ENCODE assay signal across 12 cellular contexts in genomic region chr5:136014049-136014516, GRCh38. TPM values are rescaled to one million over a fixed set of nuclear protein-coding genes. Genes with fewer than 3 reads are reported as not detected.
DNase-seq lines count a peak whose midpoint lies in the region; ATAC-seq and TF ChIP-seq lines count a peak whose summit lies in the region.
"Had no signal": no experiment of that assay in that cellular context is flagged by ENCODE, and none has a peak within 500 bp of the region (broad histone marks: within the 10 kb centered on the region; RNA-seq: fewer than 3 reads in every experiment).

No MANE protein-coding gene starts in this region.

- peak; percentile 75 for ATAC-seq in GM19351 (IDR thresholded peaks at IDR 0.05; ENCODE audit: unreplicated experiment)
- ATAC-seq in HG03159 (IDR thresholded peaks at IDR 0.05; ENCODE audit: unreplicated experiment) = peak; percentile 61
- ATAC-seq in HG03521 (IDR thresholded peaks at IDR 0.05; ENCODE audit: unreplicated experiment) = no peak

- TF ChIP-seq CTCF in cardiac fibroblast (IDR thresholded peaks at IDR 0.05; ENCODE audit: low read depth, low read length) = no peak
- no peak for TF ChIP-seq CTCF in smooth muscle cell (IDR thresholded peaks at IDR 0.05; ENCODE audit: borderline replicate concordance, insufficient read depth, poor library complexity, severe bottlenecking)

- H3K79me2 ChIP-seq in smooth muscle cell (ENCODE audit: low read depth) = no peaks in the 10 kb centered on the region

- in situ Hi-C loops in G401 (cut with HindIII; ENCODE audit: low sequenced_read_pairs) = no loop called here

- H3K4me1 ChIP-seq in smooth muscle cell (ENCODE audit: low read depth) = peaks cover 5% of the 10 kb centered on the region
- H3K4me1 ChIP-seq: prostate gland had no signal

- no peaks in the 10 kb centered on the region for H3K9me3 ChIP-seq in smooth muscle cell (replicated peaks; ENCODE audit: low read depth)
- H3K9me3 ChIP-seq: adrenal gland, prostate gland had no signal

- H3K27me3 ChIP-seq in smooth muscle cell (ENCODE audit: low read depth) = no peaks in the 10 kb centered on the region
- H3K27me3 ChIP-seq: adrenal gland had no signal

- peak overlapping the region; percentile 83 for H3K27ac ChIP-seq in smooth muscle cell (ENCODE audit: low read depth)
- H3K27ac ChIP-seq: prostate gland had no signal

- H3K4me2 ChIP-seq in smooth muscle cell = peak overlapping the region; percentile 59

- H3K4me3 ChIP-seq in cardiac fibroblast (replicated peaks in 1 of 2; ENCODE audit: low read depth in 2 of 2, low read length in 2 of 2) (no peak overlapping the region), smooth muscle cell (no peak overlapping the region)
- H3K4me3 ChIP-seq: adrenal gland, prostate gland had no signal

- H3K36me3 ChIP-seq in smooth muscle cell (ENCODE audit: low read depth) = no peaks in the 10 kb centered on the region
- H3K36me3 ChIP-seq: adrenal gland, prostate gland had no signal

- H3F3A ChIP-seq in smooth muscle cell (ENCODE audit: low read depth) = peaks cover 38% of the 10 kb centered on the region

- DNase-seq in cardiac fibroblast (ENCODE audit: low read depth in 2 of 2) (peak; percentile 67 to 71), smooth muscle cell (lab: John Stamatoyannopoulos, UW; ENCODE audit: unreplicated experiment) (no peak), G401 (ENCODE audit: low spot score) (no peak), activated gamma-delta T cell treated with Interleukin-2 at 50 U/mL for 16 hours (no peak), NCI-H2227 treated with DMSO at 0.1 percent for 48 hours (lab: John Stamatoyannopoulos, UW) (no peak)
- DNase-seq: activated CD4-positive, CD25-positive, alpha-beta regulatory T cell; stimulated activated naive CD4-positive, alpha-beta T cell treated with Interleukin-2 at 50 U/mL for 16 hours had no signal

- WGBS in smooth muscle cell (ENCODE audit: low lambda C conversion rate) = 37% methylated on average over 4 of the region's 4 CpGs

- H2AFZ ChIP-seq in smooth muscle cell (ENCODE audit: low read depth) = peak overlapping the region; percentile 4

- no peaks in the 10 kb centered on the region for H4K20me1 ChIP-seq in smooth muscle cell (ENCODE audit: low read depth)

- peak overlapping the region; percentile 4 for H3K9ac ChIP-seq in smooth muscle cell (ENCODE audit: low read depth)

RNA-seq across cellular contexts. Expression of gene TGFBI, which starts 14.7 kb away (rescaled TPM):
- total RNA-seq in smooth muscle cell = 2,635 and 2,673 TPM in 2 replicates
- polyA plus RNA-seq in smooth muscle cell = 2,505 and 2,991 TPM in 2 replicates
- 0.18 TPM in 1 of 2 replicates, not detected in the other for total RNA-seq in G401 (2014; rRNA removed; shearing (Covaris generic))

RNA-seq across cellular contexts. Expression of gene LECT2, which starts 59.3 kb away (rescaled TPM):
- total RNA-seq in smooth muscle cell = not detected in 2 replicates
- polyA plus RNA-seq in smooth muscle cell = not detected in 2 replicates
- total RNA-seq in G401 (2014; rRNA removed; shearing (Covaris generic)) = not detected in 2 replicates
- total RNA-seq: adrenal gland, prostate gland had no signal
- polyA plus RNA-seq: adrenal gland had no signal

Comparison
In these comparisons a context has a peak if more than half of its experiments do, and no peak if none do; other contexts are left out.
1. DNase-seq: peak in cardiac fibroblast (2 of 2); none in smooth muscle cell (single experiment), G401 (single experiment), activated gamma-delta T cell treated with Interleukin-2 at 50 U/mL for 16 hours (single experiment) and NCI-H2227 treated with DMSO at 0.1 percent for 48 hours (single experiment).
2. RNA of gene TGFBI, which starts 14.7 kb away (total RNA-seq): 2,635 to 2,673 TPM in smooth muscle cell; 0.18 TPM in G401; every median in the first group is over 1,000 times any median in the second.